In genomic region chr16:67150833-67151396, GRCh38 we compare ENCODE assay signal across 9 cellular contexts. TPM values are rescaled to one million over a fixed set of nuclear protein-coding genes. Genes with fewer than 3 reads are reported as not detected.
DNase-seq lines count a peak whose midpoint lies in the region; ATAC-seq, FAIRE-seq and TF ChIP-seq lines count a peak whose summit lies in the region.
"Had no signal": no experiment of that assay in that cellular context is flagged by ENCODE, and none has a peak within 500 bp of the region (broad histone marks: within the 10 kb centered on the region; RNA-seq: fewer than 3 reads in every experiment).

Gene B3GNT9, minus strand, starts transcription at chr16:67150998. Its CDS starts 513 bp downstream, at chr16:67150485.

- peak within 1 kb of the TSS; percentile 64 to 90 (median 83) for H3K27ac ChIP-seq in heart right ventricle
- peak within 1 kb of the TSS; percentile 2 to 48 (median 40) for H3K27ac ChIP-seq in pancreas

- 0 to 1% methylated on average over 34 of the region's 34 CpGs for WGBS in heart right ventricle, 2 donors
- WGBS in pancreas, 2 donors, result 1% methylated on average over 34 of the region's 34 CpGs

- DNase-seq in GM04503 (ENCODE audit: low read depth) (peak; percentile 51), NCI-H2171 treated with DMSO at 0.1 percent for 48 hours (lab: John Stamatoyannopoulos, UW) (peak; percentile 84), adipocyte (ENCODE audit: low read depth) (peak; percentile 87), heart right ventricle (peak; percentile 76 to 80), pancreas (peak in 5 of 6 donors; percentile 58 to 87 (median 72))

- H3K36me3 ChIP-seq in adipocyte (ENCODE audit: control insufficient read depth, insufficient read depth, low read length, severe bottlenecking) (peaks cover 25% of the 10 kb centered on the region), heart right ventricle (peaks cover 0 to 38% (median 15%) of the 10 kb centered on the region in 9 donors), pancreas (no peaks in the 10 kb centered on the region)

- H3K9ac ChIP-seq in adipocyte (ENCODE audit: low read length), result peak within 1 kb of the TSS; percentile 91

- intact Hi-C loops in heart right ventricle (cut with DNase I) (loop anchor here in 5 of 10 donors (2.0 to 10.0 kb wide), 5 partner anchors 34 to 174 kb away; no protein-coding TSS in a partner anchor), pancreas (cut with DNase I) (loop anchor here in 2 of 3 donors (5.0 to 10.0 kb wide), 2 partner anchors 174 to 176 kb away; no protein-coding TSS in a partner anchor)

- H3K4me1 ChIP-seq in adipocyte (ENCODE audit: control insufficient read depth, insufficient read depth, low read length), result peaks cover 11% of the 10 kb centered on the region
- peaks cover 4 to 34% (median 25%) of the 10 kb centered on the region in 9 donors for H3K4me1 ChIP-seq in heart right ventricle
- peaks cover 0 to 3% (median 0%) of the 10 kb centered on the region in 3 donors for H3K4me1 ChIP-seq in pancreas

- no peak for FAIRE-seq in pancreas (lab: Jason Lieb, UNC)
- FAIRE-seq: colon had no signal

- ATAC-seq in GM21717 (IDR thresholded peaks at IDR 0.05; ENCODE audit: unreplicated experiment) (peak; percentile 41), heart right ventricle (peak; percentile 62 to 90 (median 82)), pancreas (peak; percentile 60 to 76 (median 72)), HG03565 (IDR thresholded peaks at IDR 0.05; ENCODE audit: unreplicated experiment) (no peak), HG02973 (IDR thresholded peaks at IDR 0.05; ENCODE audit: unreplicated experiment) (no peak)

- TF ChIP-seq CTCF in heart right ventricle (IDR thresholded peaks at IDR 0.05) (no peak), pancreas (IDR thresholded peaks at IDR 0.05) (no peak)

- H3K9me3 ChIP-seq in adipocyte (ENCODE audit: control insufficient read depth, low read length) (no peaks in the 10 kb centered on the region), heart right ventricle (no peaks in the 10 kb centered on the region), pancreas (no peaks in the 10 kb centered on the region)

- H3K27me3 ChIP-seq in adipocyte (replicated peaks; ENCODE audit: control insufficient read depth, insufficient read depth, low read length) (no peaks in the 10 kb centered on the region), heart right ventricle (peaks cover 0 to 30% (median 0%) of the 10 kb centered on the region in 7 donors), pancreas (no peaks in the 10 kb centered on the region)

- peak within 1 kb of the TSS; percentile 85 for H3K4me3 ChIP-seq in adipocyte (ENCODE audit: low read length)
- H3K4me3 ChIP-seq in heart right ventricle, result peak within 1 kb of the TSS; percentile 49 to 87 (median 68)
- peak within 1 kb of the TSS; percentile 37 to 61 (median 55) for H3K4me3 ChIP-seq in pancreas

RNA-seq across cellular contexts. Expression of gene B3GNT9, which starts in this region (rescaled TPM):
- 10 to 100 TPM in 4 of 10 donors, 1 to 10 TPM in 6; 7.4 to 17.6 (median 9.6) TPM for total RNA-seq in heart right ventricle
- polyA plus RNA-seq in heart right ventricle, result 10 to 100 TPM in 1 of 2 donors, 1 to 10 TPM in 1; 5.4 to 19.1 TPM
- total RNA-seq in pancreas, result 1 to 10 TPM; 1.8 to 5.1 (median 3.5) TPM
- polyA plus RNA-seq in pancreas, result 1 to 10 TPM; 3.0 to 9.3 TPM

Comparison
In these comparisons a context has a peak if more than half of its experiments do, and no peak if none do; other contexts are left out.
1. ATAC-seq: peak in GM21717 (single experiment), heart right ventricle (8 of 8) and pancreas (4 of 4); none in HG03565 (single experiment) and HG02973 (single experiment).
2. Peak in every context shown above with its lines, with median percentiles within 50 percentile points of each other: DNase-seq and H3K4me3 ChIP-seq.